ENCODE assay signal across 20 cellular contexts in genomic region chr9:136160321-136160938, GRCh38. TPM values are rescaled to one million over a fixed set of nuclear protein-coding genes. Genes with fewer than 3 reads are reported as not detected.
A peak's percentile ranks its signal among the peaks of the same experiment; 100 is the strongest.
DNase-seq lines count a peak whose midpoint lies in the region; ATAC-seq and TF ChIP-seq lines count a peak whose summit lies in the region.
"Had no signal": no experiment of that assay in that cellular context is flagged by ENCODE, and none has a peak within 500 bp of the region (broad histone marks: within the 10 kb centered on the region; RNA-seq: fewer than 3 reads in every experiment).

No MANE protein-coding gene starts in this region.

- no peak overlapping the region for H3K27ac ChIP-seq in left ventricle myocardium inferior (replicated peaks)
- no peak overlapping the region for H3K27ac ChIP-seq in upper lobe of left lung
- no peak overlapping the region for H3K27ac ChIP-seq in SJCRH30
- H3K27ac ChIP-seq in tibial nerve, result no peak overlapping the region
- H3K27ac ChIP-seq: colonic mucosa, pancreas, uterus had no signal

- TF ChIP-seq CTCF in left ventricle myocardium inferior (IDR thresholded peaks at IDR 0.05; ENCODE audit: borderline replicate concordance) (no peak), upper lobe of left lung (IDR thresholded peaks at IDR 0.05) (no peak), tibial nerve (IDR thresholded peaks at IDR 0.05) (no peak)

- TF ChIP-seq EP300 in upper lobe of left lung (IDR thresholded peaks at IDR 0.05) (no peak), tibial nerve (IDR thresholded peaks at IDR 0.05) (no peak)

- H3K9me3 ChIP-seq in left ventricle myocardium inferior (replicated peaks) (peaks cover 12% of the 10 kb centered on the region), upper lobe of left lung (peaks cover 0 to 5% (median 2%) of the 10 kb centered on the region in 4 donors), SJCRH30 (replicated peaks) (0 out of 2 replicates have a peak, but pooled peaks cover 9% of the 10 kb centered on the region), tibial nerve (peaks cover 0 to 23% (median 0%) of the 10 kb centered on the region in 4 donors)
- H3K9me3 ChIP-seq: colonic mucosa, pancreas, uterus had no signal

- DNase-seq in Right ventricle myocardium superior (peak; percentile 31), left ventricle myocardium inferior (no peak), NCI-H1417 treated with DMSO at 0.1 percent for 48 hours (lab: John Stamatoyannopoulos, UW) (peak; percentile 23), NCI-H526 treated with DMSO at 0.1 percent for 48 hours (lab: John Stamatoyannopoulos, UW) (peak; percentile 43), upper lobe of left lung (peak in 1 of 2 donors; percentile 62), SJCRH30 (no peak), tibial nerve (ENCODE audit: low spot score in 2 of 2) (no peak)
- DNase-seq: activated CD8-positive, alpha-beta memory T cell treated with anti-CD3 and anti-CD28 coated beads for 24 hours; activated naive CD8-positive, alpha-beta T cell treated with anti-CD3 and anti-CD28 coated beads for 36 hours; activated T-cell treated with anti-CD3 and anti-CD28 coated beads, Interleukin-2, amount 50 U/mL, for 72 hours; colonic mucosa; mammary epithelial cell; NCI-H2029; stimulated activated CD4-positive, alpha-beta T cell treated with anti-CD3 and anti-CD28 coated beads, Interleukin-2, amount 100 ng/mL, for 24 hours; uterus had no signal

- no peaks in the 10 kb centered on the region for H3K36me3 ChIP-seq in left ventricle myocardium inferior
- no peaks in the 10 kb centered on the region for H3K36me3 ChIP-seq in upper lobe of left lung
- H3K36me3 ChIP-seq in SJCRH30, result no peaks in the 10 kb centered on the region
- H3K36me3 ChIP-seq in tibial nerve, result no peaks in the 10 kb centered on the region
- H3K36me3 ChIP-seq: colonic mucosa, pancreas, uterus had no signal

- H3K4me1 ChIP-seq in left ventricle myocardium inferior (no peaks in the 10 kb centered on the region), upper lobe of left lung (no peaks in the 10 kb centered on the region), SJCRH30 (peaks cover 2% of the 10 kb centered on the region), tibial nerve (no peaks in the 10 kb centered on the region)
- H3K4me1 ChIP-seq: colonic mucosa, pancreas, uterus had no signal

- ATAC-seq in Right ventricle myocardium superior (ENCODE audit: poor library complexity) (no peak), upper lobe of left lung (ENCODE audit: low FRiP score in 2 of 2) (peak; percentile 7 to 23), GM18867 (IDR thresholded peaks at IDR 0.05; ENCODE audit: unreplicated experiment) (no peak)
- ATAC-seq: activated T-cell treated with anti-CD3 and anti-CD28 coated beads, Interleukin-2, amount 50 U/mL, for 72 hours; GM12878; pancreas had no signal

- no peak for TF ChIP-seq POLR2A in upper lobe of left lung (IDR thresholded peaks at IDR 0.05)
- TF ChIP-seq POLR2A in tibial nerve (IDR thresholded peaks at IDR 0.05), result no peak

- intact Hi-C loops in Right ventricle myocardium superior (cut with DNase I) (no loop called here), left ventricle myocardium inferior (cut with micrococcal nuclease) (no loop called here)

- WGBS in upper lobe of left lung, 2 donors, result 54 to 70% methylated on average over 8 to 16 of the region's 16 CpGs
- 49 to 63% methylated on average over 14 to 16 of the region's 16 CpGs for WGBS in tibial nerve, 2 donors

- peaks cover 59% of the 10 kb centered on the region for H3K27me3 ChIP-seq in left ventricle myocardium inferior (ENCODE audit: low read depth)
- H3K27me3 ChIP-seq in upper lobe of left lung, result no peaks in the 10 kb centered on the region
- H3K27me3 ChIP-seq in SJCRH30, result peaks cover 49% of the 10 kb centered on the region
- H3K27me3 ChIP-seq in tibial nerve, result peaks cover 0 to 41% of the 10 kb centered on the region in 2 donors
- H3K27me3 ChIP-seq: pancreas had no signal

- H3K4me3 ChIP-seq in left ventricle myocardium inferior, result no peak overlapping the region
- H3K4me3 ChIP-seq in upper lobe of left lung, result no peak overlapping the region
- no peak overlapping the region for H3K4me3 ChIP-seq in SJCRH30
- H3K4me3 ChIP-seq in tibial nerve, result no peak overlapping the region
- H3K4me3 ChIP-seq: colonic mucosa, GM12878, pancreas, uterus had no signal

RNA-seq across cellular contexts. Expression of gene TMEM250, which starts 41.8 kb away (rescaled TPM):
- total RNA-seq in Right ventricle myocardium superior, result 16.4 TPM
- total RNA-seq in left ventricle myocardium inferior, result 15.1 TPM
- 10 to 100 TPM; 37.6 to 49.6 (median 38.4) TPM for total RNA-seq in upper lobe of left lung
- total RNA-seq in SJCRH30 (2014; rRNA removed; shearing (Covaris generic)), result 31.8 and 34.0 TPM in 2 replicates
- total RNA-seq in tibial nerve, result 10 to 100 TPM; 24.3 to 47.7 (median 26.6) TPM

RNA-seq across cellular contexts. Expression of gene LHX3, which starts 44.5 kb away (rescaled TPM):
- not detected for total RNA-seq in Right ventricle myocardium superior
- not detected for total RNA-seq in left ventricle myocardium inferior
- under 1 TPM in 1 of 6 donors, not detected in 5; 0.20 TPM for total RNA-seq in upper lobe of left lung
- not detected in 2 replicates for total RNA-seq in SJCRH30 (2014; rRNA removed; shearing (Covaris generic))
- total RNA-seq in tibial nerve, result not detected
- total RNA-seq: activated naive CD8-positive, alpha-beta T cell treated with anti-CD3 and anti-CD28 coated beads for 36 hours; colonic mucosa; GM12878; mammary epithelial cell; pancreas; SK-MEL-5; T-helper 2 cell treated with Interferon-gamma antibody and Interleukin-4, amounts not matched to agents 100 ng/mL and 5 ng/mL, for 36 hours; uterus had no signal

Comparison
In these comparisons a context has a peak if more than half of its experiments do, and no peak if none do; other contexts are left out.
1. DNase-seq: peak in Right ventricle myocardium superior (single experiment), NCI-H1417 treated with DMSO at 0.1 percent for 48 hours (single experiment) and NCI-H526 treated with DMSO at 0.1 percent for 48 hours (single experiment); none in left ventricle myocardium inferior (single experiment), SJCRH30 (0 of 2) and tibial nerve (0 of 2).
2. ATAC-seq: peak in upper lobe of left lung (2 of 2); none in Right ventricle myocardium superior (single experiment) and GM18867 (single experiment).